ENCODE assay signal across 8 cellular contexts in the genomic region with DNA sequence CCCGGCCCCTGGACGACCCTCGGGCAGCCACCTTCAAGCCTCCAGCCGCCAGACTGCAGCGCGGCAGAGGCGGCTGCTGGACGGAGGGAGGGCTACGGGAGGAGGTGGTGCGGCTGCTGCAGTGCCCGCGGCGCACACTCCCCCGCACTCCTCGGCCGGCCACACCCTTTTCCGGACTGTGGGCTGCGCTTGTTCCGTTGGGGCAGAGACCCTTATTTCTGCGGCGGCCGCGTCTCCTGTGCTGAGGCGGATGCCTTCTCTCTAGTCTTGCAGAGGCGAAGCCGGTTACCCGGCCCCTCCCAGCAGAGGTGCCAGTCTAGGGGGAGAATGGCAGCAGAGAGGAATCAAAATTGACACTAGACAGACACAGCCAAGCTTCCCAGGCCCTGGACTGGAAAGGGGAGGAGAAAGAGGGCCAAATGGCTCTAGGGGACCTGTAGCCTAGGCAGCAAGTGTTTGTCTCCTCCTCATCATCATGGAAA. TPM values are rescaled to one million over a fixed set of nuclear protein-coding genes. Genes with fewer than 3 reads are reported as not detected.
DNase-seq lines count a peak whose midpoint lies in the region; ATAC-seq and TF ChIP-seq lines count a peak whose summit lies in the region.

No MANE protein-coding gene starts in this region.

- H3K4me3 ChIP-seq in GM12865 (ENCODE audit: low read depth, low read length): peak overlapping the region; percentile 92

- TF ChIP-seq CTCF in GM12865 (IDR thresholded peaks at IDR 0.05; ENCODE audit: insufficient read depth, low read depth, low read length, missing control alignments): no peak

- peak; percentile 81 for DNase-seq in GM12865 (ENCODE audit: low read depth)
- peak; percentile 78 for DNase-seq in SIG-M5 treated with dmso at 0.1 percent for 504 hours (lab: John Stamatoyannopoulos, UW; ENCODE audit: unreplicated experiment)
- peak; percentile 71 for DNase-seq in activated naive CD4-positive, alpha-beta T cell treated with Interleukin-2 at 50 U/mL for 16 hours
- DNase-seq in Right ventricle myocardium inferior (ENCODE audit: missing footprints): peak; percentile 85
- DNase-seq in posterior cingulate gyrus: peak in 9 of 10 donors; percentile 33 to 92 (median 52)
- no peak for DNase-seq in superior temporal gyrus (ENCODE audit: extremely low spot score)

- intact Hi-C loops in Right ventricle myocardium inferior (cut with DNase I): loop anchor here (5.0 kb wide), 1 partner anchor 338 kb away; the partner anchor contains the start of gene SPRYD4
- intact Hi-C loops in posterior cingulate gyrus (cut with DNase I): loop anchor here (10.0 kb wide), 1 partner anchor 336 kb away; the partner anchor contains the start of gene SPRYD4

- peak; percentile 36 for ATAC-seq in HG02885 (IDR thresholded peaks at IDR 0.05; ENCODE audit: poor library complexity, unreplicated experiment)
- ATAC-seq in Right ventricle myocardium inferior: peak; percentile 38
- ATAC-seq in HG03571 (IDR thresholded peaks at IDR 0.05; ENCODE audit: unreplicated experiment): no peak

RNA-seq across cellular contexts. Expression of gene ESYT1, which starts 1.2 kb away (rescaled TPM):
- 33.6 TPM for total RNA-seq in Right ventricle myocardium inferior

RNA-seq across cellular contexts. Expression of gene ZC3H10, which starts 11.2 kb away (rescaled TPM):
- total RNA-seq in Right ventricle myocardium inferior: 7.3 TPM

RNA-seq across cellular contexts. Expression of gene RPL41, which starts 12.8 kb away (rescaled TPM):
- 2,099 TPM for total RNA-seq in Right ventricle myocardium inferior

RNA-seq across cellular contexts. Expression of gene MYL6B, which starts 23.1 kb away (rescaled TPM):
- 45.8 TPM for total RNA-seq in Right ventricle myocardium inferior

RNA-seq across cellular contexts. Expression of gene PA2G4, which starts 24.9 kb away (rescaled TPM):
- total RNA-seq in Right ventricle myocardium inferior: 69.7 TPM
